19 cellular contexts compared by ENCODE assay signal in the genomic region with DNA sequence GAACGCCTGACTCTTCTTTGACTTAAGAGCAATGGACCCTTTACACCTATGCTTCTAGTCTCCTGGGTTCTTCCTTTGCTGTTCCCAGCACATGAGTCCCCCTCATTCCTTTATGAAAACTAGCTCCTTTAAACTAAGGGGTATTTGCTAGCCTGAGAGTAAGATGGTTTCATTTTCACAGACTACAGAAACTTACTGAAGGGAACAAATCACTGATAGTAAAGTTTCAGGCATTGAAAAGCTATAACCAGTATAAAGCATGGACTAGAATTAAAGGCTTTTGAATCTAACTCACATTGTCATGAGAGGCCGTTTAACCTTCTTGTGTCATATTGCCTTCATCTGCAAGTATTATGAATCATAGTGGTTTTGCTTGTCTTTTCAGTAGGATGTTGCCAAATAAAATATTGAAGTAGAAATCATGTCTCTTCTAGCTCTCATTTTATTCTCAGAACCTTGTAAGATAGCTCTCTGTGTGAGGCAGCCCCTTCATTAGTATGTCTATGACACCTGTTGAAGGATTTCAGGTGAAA.
"Had no signal": no experiment of that assay in that cellular context is flagged by ENCODE, and none has a peak within 500 bp of the region (broad histone marks: within the 10 kb centered on the region; RNA-seq: fewer than 3 reads in every experiment).

No MANE protein-coding gene starts in this region.

- DNase-seq: KBM-7; NCI-H1092 treated with DMSO at 0.1 percent for 48 hours; NCI-H1436; NCI-H187; NCI-H2029; NCI-H2081 treated with DMSO at 0.1 percent for 48 hours; NCI-H2171; NCI-H226; NCI-H446; NCI-H510A; NCI-H524 treated with DMSO at 0.1 percent for 48 hours; NCI-H69; NCI-H774; NK-92 treated with Interleukin-12 subunit alpha and Interleukin-12 subunit beta, amount 100 ng/mL, for 24 hours; Right ventricle myocardium superior; RPMI8226; SIG-M5 had no signal

- H3K4me1 ChIP-seq: SJSA1 had no signal

- H3K27ac ChIP-seq: SJSA1, SK-N-MC had no signal

- H3K27me3 ChIP-seq: SJSA1 had no signal

- H3K36me3 ChIP-seq: SJSA1 had no signal

- H3K4me3 ChIP-seq: SJSA1, SK-N-MC had no signal
